3 cellular contexts compared by ENCODE assay signal in genomic region chrX:71175531-71175930, GRCh38. TPM values are rescaled to one million over a fixed set of nuclear protein-coding genes. Genes with fewer than 3 reads are reported as not detected.
"Had no signal": no experiment of that assay in that cellular context is flagged by ENCODE, and none has a peak within 500 bp of the region (broad histone marks: within the 10 kb centered on the region; RNA-seq: fewer than 3 reads in every experiment).

No MANE protein-coding gene starts in this region.

- H3K4me3 ChIP-seq: GM12878 had no signal

- DNase-seq: GDM1, GF-D8 had no signal

- ATAC-seq: GM12878 had no signal

RNA-seq across cellular contexts. Expression of gene GJB1, which starts 47.5 kb away (rescaled TPM):
- polyA plus RNA-seq: GM12878 had no signal
